Comparison of ENCODE assay signal across 9 cellular contexts in the genomic region with DNA sequence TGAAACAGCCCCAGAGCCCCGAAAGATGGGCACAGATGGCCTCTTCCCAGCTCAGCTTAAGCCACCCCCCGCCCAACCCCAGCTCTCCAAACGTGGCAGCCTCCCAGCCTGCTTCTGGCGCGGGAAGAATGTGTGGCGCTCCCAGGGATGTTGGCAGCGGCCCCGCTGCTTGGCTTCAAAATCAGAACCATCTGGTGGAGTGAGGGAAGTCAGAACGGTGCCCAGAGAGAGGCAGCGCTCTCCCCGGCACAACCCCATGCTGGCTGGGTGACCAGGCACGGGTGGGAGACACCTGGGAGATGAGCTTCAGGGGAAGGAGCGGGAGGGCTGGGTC.
A peak's percentile ranks its signal among the peaks of the same experiment; 100 is the strongest.
DNase-seq lines count a peak whose midpoint lies in the region; FAIRE-seq and TF ChIP-seq lines count a peak whose summit lies in the region.
"Had no signal": no experiment of that assay in that cellular context is flagged by ENCODE, and none has a peak within 500 bp of the region (broad histone marks: within the 10 kb centered on the region; RNA-seq: fewer than 3 reads in every experiment).

No MANE protein-coding gene starts in this region.

- H3K4me3 ChIP-seq in esophagus muscularis mucosa (peak overlapping the region; percentile 14 to 45 (median 22)), muscle layer of colon (ENCODE audit: low read depth in 1 of 2, low read length in 2 of 2) (peak overlapping the region in 1 of 2 donors; percentile 9)

- peak overlapping the region; percentile 28 to 63 (median 50) for H3K27ac ChIP-seq in esophagus muscularis mucosa (replicated peaks in 1 of 4)
- H3K27ac ChIP-seq in muscle layer of colon (ENCODE audit: low read depth, low read length), result peak overlapping the region; percentile 85

- H3K4me1 Mint-ChIP-seq in progenitor cell of endocrine pancreas (ENCODE audit: low read depth), result no peaks in the 10 kb centered on the region

- no peak overlapping the region for H3K4me3 Mint-ChIP-seq in progenitor cell of endocrine pancreas (ENCODE audit: low read depth)

- intact Hi-C loops in esophagus muscularis mucosa (cut with DNase I), result no loop called here

- TF ChIP-seq CTCF in esophagus muscularis mucosa (IDR thresholded peaks at IDR 0.05), result no peak
- TF ChIP-seq CTCF in progenitor cell of endocrine pancreas (IDR thresholded peaks at IDR 0.05; ENCODE audit: unreplicated experiment), result no peak

- H3K27ac Mint-ChIP-seq in progenitor cell of endocrine pancreas, result no peak overlapping the region

- WGBS in esophagus muscularis mucosa, result 37% methylated on average over 13 of the region's 13 CpGs

- no peaks in the 10 kb centered on the region for H3K9me3 ChIP-seq in esophagus muscularis mucosa
- H3K9me3 ChIP-seq in muscle layer of colon (ENCODE audit: low read length), result no peaks in the 10 kb centered on the region

- no peaks in the 10 kb centered on the region for H3K27me3 Mint-ChIP-seq in progenitor cell of endocrine pancreas

- no peaks in the 10 kb centered on the region for H3K27me3 ChIP-seq in esophagus muscularis mucosa
- H3K27me3 ChIP-seq in muscle layer of colon (ENCODE audit: control insufficient read depth in 1 of 2, insufficient read depth in 2 of 2, low read length in 2 of 2), result no peaks in the 10 kb centered on the region

- no peak for FAIRE-seq in RCC 7860 (lab: Jason Lieb, UNC)
- FAIRE-seq: A204.1 had no signal

- H3K4me1 ChIP-seq in esophagus muscularis mucosa (peaks cover 14 to 20% (median 17%) of the 10 kb centered on the region in 4 donors), muscle layer of colon (ENCODE audit: insufficient read depth, low read length) (peaks cover 36% of the 10 kb centered on the region)

- peaks cover 13% of the 10 kb centered on the region for H3K36me3 Mint-ChIP-seq in progenitor cell of endocrine pancreas (ENCODE audit: insufficient read depth)

- no peaks in the 10 kb centered on the region for H3K36me3 ChIP-seq in esophagus muscularis mucosa
- H3K36me3 ChIP-seq in muscle layer of colon (ENCODE audit: insufficient read depth, low read length), result no peaks in the 10 kb centered on the region

- DNase-seq in NCI-H2196 (lab: John Stamatoyannopoulos, UW; ENCODE audit: unreplicated experiment) (peak; percentile 46), NCI-H2196 treated with DMSO at 0.1 percent for 48 hours (lab: John Stamatoyannopoulos, UW; ENCODE audit: unreplicated experiment) (no peak), esophagus muscularis mucosa (ENCODE audit: extremely low spot score) (no peak), RCC 7860 (ENCODE audit: low spot score) (no peak), activated gamma-delta T cell treated with Interleukin-2 at 50 U/mL for 16 hours (no peak), progenitor cell of endocrine pancreas (ENCODE audit: low spot score, unreplicated experiment) (no peak)
- DNase-seq in activated CD4-positive, alpha-beta T cell treated with anti-CD3 and anti-CD28 coated beads, Interleukin-2, amount 50 U/mL, for 48 hours, result no peak

- no peak for TF ChIP-seq EP300 in esophagus muscularis mucosa (IDR thresholded peaks at IDR 0.05)

- no peaks in the 10 kb centered on the region for H3K9me3 Mint-ChIP-seq in progenitor cell of endocrine pancreas (ENCODE audit: low read depth)

- no peak for TF ChIP-seq POLR2A in esophagus muscularis mucosa (IDR thresholded peaks at IDR 0.05; ENCODE audit: low read depth)

- no peak overlapping the region for H3K9ac ChIP-seq in muscle layer of colon (ENCODE audit: low read length)
